Comparison of ENCODE assay signal across 17 cellular contexts in the genomic region with DNA sequence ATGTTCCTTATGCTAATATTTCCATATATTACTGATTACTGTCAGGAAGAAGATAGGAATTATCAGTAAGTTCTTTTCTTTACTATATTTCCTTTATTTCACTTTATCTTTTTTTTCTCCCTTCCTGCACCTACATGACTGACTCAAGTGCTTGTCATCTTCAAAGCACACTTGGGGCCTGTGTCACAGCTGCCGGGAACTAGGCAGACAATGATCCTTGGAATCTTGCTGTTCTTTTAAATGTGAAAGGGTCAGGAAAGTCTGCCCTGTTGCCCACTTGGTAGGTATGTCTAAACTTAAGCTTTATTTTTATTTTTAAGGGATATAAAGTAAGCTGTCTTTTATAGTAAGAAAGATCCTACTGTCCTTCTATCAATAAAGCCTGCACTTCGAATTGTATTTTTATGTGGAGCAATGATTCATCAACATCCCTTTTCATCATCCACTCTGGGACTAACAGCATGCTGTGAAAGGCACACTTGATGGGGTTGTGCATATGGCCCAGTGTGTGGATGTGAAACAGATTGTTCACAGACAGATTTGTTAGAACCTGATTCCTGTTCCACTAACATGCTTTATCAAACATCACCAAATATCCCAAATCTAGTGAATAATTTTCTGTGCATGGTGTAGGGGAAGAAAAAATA.
A peak's percentile ranks its signal among the peaks of the same experiment; 100 is the strongest.
DNase-seq lines count a peak whose midpoint lies in the region; ATAC-seq and TF ChIP-seq lines count a peak whose summit lies in the region.
"Had no signal": no experiment of that assay in that cellular context is flagged by ENCODE, and none has a peak within 500 bp of the region (broad histone marks: within the 10 kb centered on the region; RNA-seq: fewer than 3 reads in every experiment).

No MANE protein-coding gene starts in this region.

- H3K36me3 Mint-ChIP-seq in neural crest cell (ENCODE audit: low read depth): no peaks in the 10 kb centered on the region

- H3K79me2 ChIP-seq in PC-3 (ENCODE audit: low read length): no peaks in the 10 kb centered on the region

- H3K27ac ChIP-seq in PC-3 (ENCODE audit: low read length): no peak overlapping the region
- H3K27ac ChIP-seq: left lung, SJSA1 had no signal

- no peaks in the 10 kb centered on the region for H3F3A ChIP-seq in PC-3 (ENCODE audit: low read length, unreplicated experiment)

- peak; percentile 68 for DNase-seq in HT1080 (ENCODE audit: low read depth)
- no peak for DNase-seq in PC-3
- DNase-seq in epithelial cell of esophagus (ENCODE audit: low read depth): peak; percentile 18
- DNase-seq in neural crest cell (ENCODE audit: low read depth, low spot score): no peak
- no peak for DNase-seq in RPMI8226
- DNase-seq in omental fat pad (ENCODE audit: low spot score): no peak
- no peak for DNase-seq in superior temporal gyrus (ENCODE audit: extremely low spot score)
- DNase-seq: activated B cell treated with CpG ODN at 0.5 μM for 24 hours; activated CD4-positive, alpha-beta T cell treated with anti-CD3 and anti-CD28 coated beads, Interleukin-2, amount 50 U/mL, for 48 hours; activated effector memory CD4-positive, alpha-beta T cell treated with Interleukin-2 at 50 U/mL for 16 hours; left lung; NCI-H1436; T-helper 17 cell had no signal

- peaks cover 25% of the 10 kb centered on the region for H3K4me1 Mint-ChIP-seq in neural crest cell
- H3K4me1 Mint-ChIP-seq: activated B cell treated with CpG ODN at 0.5 μM for 24 hours; central memory CD8-positive, alpha-beta T cell; T-helper 17 cell had no signal

- no peaks in the 10 kb centered on the region for H3K4me1 ChIP-seq in PC-3 (ENCODE audit: insufficient read depth, low read length)
- H3K4me1 ChIP-seq: left lung, SJSA1 had no signal

- H3K4me3 ChIP-seq in PC-3 (ENCODE audit: low read length): no peak overlapping the region
- H3K4me3 ChIP-seq in epithelial cell of esophagus (ENCODE audit: low read length): no peak overlapping the region
- H3K4me3 ChIP-seq: left lung, SJSA1 had no signal

- H3K36me3 ChIP-seq in PC-3 (ENCODE audit: low read depth, low read length): no peaks in the 10 kb centered on the region
- H3K36me3 ChIP-seq: left lung, SJSA1 had no signal

- H3K27me3 ChIP-seq in PC-3 (ENCODE audit: low read length): no peaks in the 10 kb centered on the region
- H3K27me3 ChIP-seq: left lung, SJSA1 had no signal

- no peaks in the 10 kb centered on the region for H3K9me2 ChIP-seq in PC-3 (replicated peaks; ENCODE audit: low read length)

- TF ChIP-seq CTCF in PC-3 (conservative IDR thresholded peaks at IDR 0.05; ENCODE audit: low read depth, low read length): no peak
- no peak for TF ChIP-seq CTCF in epithelial cell of esophagus (IDR thresholded peaks at IDR 0.05; ENCODE audit: insufficient read depth, low read depth, low read length, missing control alignments)
- no peak for TF ChIP-seq CTCF in neural crest cell (conservative IDR thresholded peaks at IDR 0.05)
- no peak for TF ChIP-seq CTCF in omental fat pad (IDR thresholded peaks at IDR 0.05)

- H3K4me2 ChIP-seq in PC-3 (ENCODE audit: low read length): no peak overlapping the region

- H3K9me3 Mint-ChIP-seq in neural crest cell: no peaks in the 10 kb centered on the region

- CTCF ChIA-PET in PC-3 (lab: Charles Lee): no interaction called here

- no TSS peak for BruUV-seq in PC-3 (replicated peaks; lab: Mats Ljungman, UMichigan)

- no peak overlapping the region for H3K9ac ChIP-seq in PC-3 (ENCODE audit: low read length)

- intact Hi-C loops in PC-3 (cut with micrococcal nuclease): no loop called here

- no peak overlapping the region for H2AFZ ChIP-seq in PC-3 (ENCODE audit: low read length)

- peak; percentile 49 for ATAC-seq in PC-3
- no peak for ATAC-seq in omental fat pad (ENCODE audit: low FRiP score)
- ATAC-seq in HG03025 (IDR thresholded peaks at IDR 0.05; ENCODE audit: low FRiP score, unreplicated experiment): no peak
- ATAC-seq: esophagus mucosa, left lung, T-helper 17 cell had no signal

- no peaks in the 10 kb centered on the region for H4K20me1 ChIP-seq in PC-3 (ENCODE audit: low read length)

- H3K9me3 ChIP-seq in PC-3 (ENCODE audit: low read length): no peaks in the 10 kb centered on the region
- H3K9me3 ChIP-seq: SJSA1 had no signal

- POLR2A ChIA-PET in PC-3 (lab: Charles Lee; ENCODE audit: unreplicated experiment): interaction anchor here (0.6 kb wide), 1 partner anchor 899 kb away, joined by 5 read pairs; no protein-coding TSS in a partner anchor

- H3K27ac Mint-ChIP-seq in neural crest cell (ENCODE audit: unreplicated experiment): peak overlapping the region; percentile 51
- H3K27ac Mint-ChIP-seq: activated B cell treated with CpG ODN at 0.5 μM for 24 hours, T-helper 17 cell had no signal

- H3K27me3 Mint-ChIP-seq in neural crest cell (ENCODE audit: low read depth): no peaks in the 10 kb centered on the region
- H3K27me3 Mint-ChIP-seq: activated B cell treated with CpG ODN at 0.5 μM for 24 hours; central memory CD8-positive, alpha-beta T cell; T-helper 17 cell had no signal

- H3K4me3 Mint-ChIP-seq in neural crest cell: no peak overlapping the region
- H3K4me3 Mint-ChIP-seq: activated B cell treated with CpG ODN at 0.5 μM for 24 hours; central memory CD8-positive, alpha-beta T cell; T-helper 17 cell had no signal

Comparison
In these comparisons a context has a peak if more than half of its experiments do, and no peak if none do; other contexts are left out.
1. DNase-seq: peak in HT1080 (single experiment) and epithelial cell of esophagus (single experiment); none in PC-3 (single experiment), neural crest cell (single experiment), RPMI8226 (single experiment), omental fat pad (single experiment) and superior temporal gyrus (single experiment).